ENCODE assay signal across 11 cellular contexts in genomic region chr5:154477382-154478223, GRCh38. TPM values are rescaled to one million over a fixed set of nuclear protein-coding genes. Genes with fewer than 3 reads are reported as not detected.
DNase-seq lines count a peak whose midpoint lies in the region; ATAC-seq, FAIRE-seq and TF ChIP-seq lines count a peak whose summit lies in the region.
"Had no signal": no experiment of that assay in that cellular context is flagged by ENCODE, and none has a peak within 500 bp of the region (broad histone marks: within the 10 kb centered on the region; RNA-seq: fewer than 3 reads in every experiment).

No MANE protein-coding gene starts in this region.

- no peaks in the 10 kb centered on the region for H3K9me3 ChIP-seq in ascending aorta
- H3K9me3 ChIP-seq in keratinocyte (ENCODE audit: control insufficient read depth, low read depth, low read length), result no peaks in the 10 kb centered on the region
- no peaks in the 10 kb centered on the region for H3K9me3 ChIP-seq in stomach

- dilution Hi-C loops in keratinocyte (cut with MboI; ENCODE audit: extremely low pct_ligation_motif_present, low sequenced_read_pairs), result loop anchor here (10.0 kb wide), 1 partner anchor 127 kb away; no protein-coding TSS in a partner anchor

- TF ChIP-seq CTCF in ascending aorta (IDR thresholded peaks at IDR 0.05), result no peak
- TF ChIP-seq CTCF in keratinocyte (optimal IDR thresholded peaks at IDR 0.05 in 1 of 3, IDR thresholded peaks at IDR 0.05 in 1 of 3, conservative IDR thresholded peaks at IDR 0.05 in 1 of 3; ENCODE audit: extremely low read depth in 1 of 3, insufficient read depth in 2 of 3, low read length in 3 of 3), result no peak
- TF ChIP-seq CTCF in stomach (IDR thresholded peaks at IDR 0.05), result no peak
- no peak for TF ChIP-seq CTCF in GM13976 (IDR thresholded peaks at IDR 0.05; ENCODE audit: borderline replicate concordance, control extremely low read depth, extremely low read depth, insufficient read depth, missing control alignments)

- H3K36me3 ChIP-seq in ascending aorta (no peaks in the 10 kb centered on the region), keratinocyte (ENCODE audit: control insufficient read depth in 2 of 2, extremely low read depth in 1 of 2, insufficient read depth in 2 of 2, low read length in 2 of 2) (no peaks in the 10 kb centered on the region), stomach (no peaks in the 10 kb centered on the region)

- no peaks in the 10 kb centered on the region for H4K20me1 ChIP-seq in keratinocyte (ENCODE audit: control insufficient read depth, extremely low read depth, insufficient read depth, low read length)

- H3K27ac ChIP-seq in ascending aorta (no peak overlapping the region), keratinocyte (ENCODE audit: control insufficient read depth, insufficient read depth, low read length) (no peak overlapping the region), stomach (no peak overlapping the region)
- H3K27ac ChIP-seq: VCaP had no signal

- H3K4me1 ChIP-seq in ascending aorta (peaks cover 13 to 46% of the 10 kb centered on the region in 2 donors), keratinocyte (ENCODE audit: control insufficient read depth, extremely low read depth, insufficient read depth, low read length) (peaks cover 2% of the 10 kb centered on the region), stomach (peaks cover 43 to 81% (median 67%) of the 10 kb centered on the region in 4 donors)

- intact Hi-C loops in ascending aorta (cut with DNase I) (loop anchor here (10.0 kb wide), 1 partner anchor 277 kb away; the partner anchor contains the start of gene LARP1), stomach (cut with DNase I; ENCODE audit: low total_unique reads) (no loop called here)

- no peak for FAIRE-seq in keratinocyte (lab: Jason Lieb, UNC)
- FAIRE-seq: A204.1 had no signal

- H2AFZ ChIP-seq in keratinocyte (ENCODE audit: control insufficient read depth, low read length), result no peak overlapping the region

- in situ Hi-C loops in GM13976 (cut with MboI; ENCODE audit: low sequenced_read_pairs, unreplicated experiment), result loop anchor here (5.0 kb wide), 1 partner anchor 130 kb away; no protein-coding TSS in a partner anchor

- no peak for TF ChIP-seq POLR2A in stomach (IDR thresholded peaks at IDR 0.05)

- no peaks in the 10 kb centered on the region for H3K9me1 ChIP-seq in keratinocyte (ENCODE audit: control insufficient read depth, extremely low read depth, insufficient read depth, low read length)

- H3K4me3 ChIP-seq in ascending aorta (peak overlapping the region; percentile 38 to 63), keratinocyte (ENCODE audit: control insufficient read depth in 2 of 3, extremely low read depth in 1 of 3, insufficient read depth in 2 of 3, low read depth in 1 of 3, low read length in 3 of 3) (peak overlapping the region; percentile 3 to 30 (median 13)), stomach (peak overlapping the region; percentile 27 to 52 (median 33))

- H3K79me2 ChIP-seq in keratinocyte (ENCODE audit: control insufficient read depth, insufficient read depth, low read length), result no peaks in the 10 kb centered on the region

- H3K9ac ChIP-seq in keratinocyte (ENCODE audit: control insufficient read depth, extremely low read depth, insufficient read depth, low read length), result no peak overlapping the region

- DNase-seq in NCI-H146 (lab: John Stamatoyannopoulos, UW) (peak; percentile 32), NCI-H146 treated with DMSO at 0.1 percent for 48 hours (lab: John Stamatoyannopoulos, UW; ENCODE audit: unreplicated experiment) (no peak), ascending aorta (ENCODE audit: low spot score in 2 of 2) (no peak), keratinocyte (ENCODE audit: low read depth, low spot score) (no peak), stomach (no peak), GM13976 (ENCODE audit: low spot score) (no peak)

- 2 to 11% (median 2%) methylated on average over 38 to 68 of the region's 68 CpGs for WGBS in stomach, 5 donors

- ATAC-seq in HG03457 (IDR thresholded peaks at IDR 0.05; ENCODE audit: unreplicated experiment), result no peak
- no peak for ATAC-seq in GM21528 (IDR thresholded peaks at IDR 0.05; ENCODE audit: low FRiP score, unreplicated experiment)

- peak overlapping the region; percentile 63 for H3K4me2 ChIP-seq in keratinocyte (ENCODE audit: control insufficient read depth, extremely low read depth, insufficient read depth, low read depth, low read length)

- TF ChIP-seq EP300 in stomach (IDR thresholded peaks at IDR 0.05), result no peak

- H3K27me3 ChIP-seq in ascending aorta (peaks cover 92% of the 10 kb centered on the region), keratinocyte (ENCODE audit: control insufficient read depth, extremely low read depth, insufficient read depth, low read length) (peaks cover 99% of the 10 kb centered on the region), stomach (peaks cover 70 to 100% (median 100%) of the 10 kb centered on the region in 3 donors)

RNA-seq across cellular contexts. Expression of gene HAND1, which starts 0.4 kb away (rescaled TPM):
- total RNA-seq in ascending aorta, result not detected
- not detected in 3 replicates for polyA plus RNA-seq in keratinocyte
- not detected for polyA plus RNA-seq in keratinocyte (2011; ENCODE audit: low read depth)
- not detected in 2 replicates for polyA plus RNA-seq in keratinocyte (2011; cell fraction: cytosol; rRNA removed)
- polyA plus RNA-seq in keratinocyte (2011; cell fraction: nucleus; rRNA removed), result not detected in 2 replicates
- not detected in 2 replicates for polyA plus RNA-seq in keratinocyte (2012; ENCODE audit: low replicate concordance)
- polyA minus RNA-seq in keratinocyte, result not detected in 3 replicates
- polyA minus RNA-seq in keratinocyte (2011; cell fraction: cytosol; rRNA and poly(A)+ RNA removed), result not detected
- not detected in 2 replicates for polyA minus RNA-seq in keratinocyte (2011; cell fraction: nucleus; rRNA and poly(A)+ RNA removed)
- total RNA-seq in stomach, result 10 to 100 TPM in 1 of 5 donors, not detected in 4; 32.2 TPM
- polyA plus RNA-seq in stomach, result not detected
- total RNA-seq: liver had no signal
- polyA plus RNA-seq: liver had no signal

RNA-seq across cellular contexts. Expression of gene SAP30L, which starts 31.8 kb away (rescaled TPM):
- total RNA-seq in ascending aorta (36.5 TPM), stomach (10 to 100 TPM; 15.8 to 51.0 (median 30.3) TPM)
- polyA plus RNA-seq in keratinocyte (19.8 to 42.1 TPM (median 29.1 TPM) in 3 replicates), stomach (10 to 100 TPM; 13.9 to 20.0 (median 14.7) TPM)
- polyA plus RNA-seq in keratinocyte (2011; ENCODE audit: low read depth), result 55.9 TPM
- 24.2 and 44.2 TPM in 2 replicates for polyA plus RNA-seq in keratinocyte (2011; cell fraction: cytosol; rRNA removed)
- 29.2 and 37.2 TPM in 2 replicates for polyA plus RNA-seq in keratinocyte (2011; cell fraction: nucleus; rRNA removed)
- 27.9 and 30.3 TPM in 2 replicates for polyA plus RNA-seq in keratinocyte (2012; ENCODE audit: low replicate concordance)
- 5.7 to 13.0 TPM (median 11.3 TPM) in 3 replicates for polyA minus RNA-seq in keratinocyte
- polyA minus RNA-seq in keratinocyte (2011; cell fraction: cytosol; rRNA and poly(A)+ RNA removed), result 13.6 TPM
- 5.3 and 8.4 TPM in 2 replicates for polyA minus RNA-seq in keratinocyte (2011; cell fraction: nucleus; rRNA and poly(A)+ RNA removed)
